ENCODE assay signal across 14 cellular contexts in genomic region chr1:41752514-41753170, GRCh38.
DNase-seq lines count a peak whose midpoint lies in the region; ATAC-seq and TF ChIP-seq lines count a peak whose summit lies in the region.
"Had no signal": no experiment of that assay in that cellular context is flagged by ENCODE, and none has a peak within 500 bp of the region (broad histone marks: within the 10 kb centered on the region; RNA-seq: fewer than 3 reads in every experiment).

No MANE protein-coding gene starts in this region.

- ATAC-seq in GM18868 (IDR thresholded peaks at IDR 0.05; ENCODE audit: unreplicated experiment) (peak; percentile 16), HG02938 (IDR thresholded peaks at IDR 0.05; ENCODE audit: unreplicated experiment) (peak; percentile 8)
- ATAC-seq: Panc1 had no signal

- H3K4me1 ChIP-seq in transverse colon: no peaks in the 10 kb centered on the region
- H3K4me1 ChIP-seq: uterus had no signal

- H3K9me3 Mint-ChIP-seq in activated T-helper 2 cell treated with anti-CD3 and anti-CD28 coated beads, Interferon-gamma antibody, Interleukin-2, Interleukin-4, amounts not matched to agents 10 μg/mL and 5 μg/mL and 100 μg/mL, durations not matched to agents 14 hours and 24 hours and 36 hours: peaks cover 9% of the 10 kb centered on the region

- H3K4me1 Mint-ChIP-seq in activated T-helper 2 cell treated with anti-CD3 and anti-CD28 coated beads, Interferon-gamma antibody, Interleukin-2, Interleukin-4, amounts not matched to agents 10 μg/mL and 5 μg/mL and 100 μg/mL, durations not matched to agents 14 hours and 24 hours and 36 hours (ENCODE audit: low read depth): peaks cover 71% of the 10 kb centered on the region

- POLR2A ChIA-PET in AG04450 (lab: Yijun Ruan, JAX): no interaction called here

- no peaks in the 10 kb centered on the region for H3K27me3 ChIP-seq in AG04450 (ENCODE audit: control insufficient read depth, insufficient read depth, low read length)
- H3K27me3 ChIP-seq in transverse colon: no peaks in the 10 kb centered on the region
- H3K27me3 ChIP-seq: hepatocyte, uterus had no signal

- in situ Hi-C loops in transverse colon (cut with MboI; ENCODE audit: low pct_ligation_motif_present in 1 of 4, low pct_unique_long_range_greater_than_20kb in 1 of 4, low sequenced_read_pairs in 3 of 4) (no loop called here), KBM-7 (cut with MboI; ENCODE audit: low pct_unique_long_range_greater_than_20kb, low sequenced_read_pairs) (no loop called here)

- H3K9me3 ChIP-seq in AG04450 (ENCODE audit: control insufficient read depth, insufficient read depth, low read length) (no peaks in the 10 kb centered on the region), transverse colon (no peaks in the 10 kb centered on the region)
- H3K9me3 ChIP-seq: uterus had no signal

- H3K27ac Mint-ChIP-seq in activated T-helper 2 cell treated with anti-CD3 and anti-CD28 coated beads, Interferon-gamma antibody, Interleukin-2, Interleukin-4, amounts not matched to agents 10 μg/mL and 5 μg/mL and 100 μg/mL, durations not matched to agents 14 hours and 24 hours and 36 hours: peak overlapping the region; percentile 61

- TF ChIP-seq EP300 in transverse colon (IDR thresholded peaks at IDR 0.05; ENCODE audit: low read depth): no peak

- CTCF ChIA-PET in AG04450 (lab: Charles Lee): no interaction called here

- DNase-seq in AG04450 (ENCODE audit: low read depth, low spot score): no peak
- DNase-seq in activated T-helper 2 cell treated with anti-CD3 and anti-CD28 coated beads, Interferon-gamma antibody, Interleukin-2, Interleukin-4, amounts not matched to agents 10 μg/mL and 5 μg/mL and 100 μg/mL, durations not matched to agents 14 hours and 24 hours and 36 hours (ENCODE audit: low spot score): no peak
- no peak for DNase-seq in NCI-H1417 treated with DMSO at 0.1 percent for 48 hours (lab: John Stamatoyannopoulos, UW)
- DNase-seq in transverse colon: no peak
- no peak for DNase-seq in KBM-7
- DNase-seq in NCI-H1694 (lab: John Stamatoyannopoulos, UW): no peak
- DNase-seq: effector memory CD4-positive, alpha-beta T cell; mesendoderm; NCI-H1930; uterus had no signal

- H3K4me3 ChIP-seq in AG04450 (ENCODE audit: low read depth, low read length): no peak overlapping the region
- H3K4me3 ChIP-seq in transverse colon: no peak overlapping the region
- H3K4me3 ChIP-seq: hepatocyte, uterus had no signal

- H3K4me3 Mint-ChIP-seq in activated T-helper 2 cell treated with anti-CD3 and anti-CD28 coated beads, Interferon-gamma antibody, Interleukin-2, Interleukin-4, amounts not matched to agents 10 μg/mL and 5 μg/mL and 100 μg/mL, durations not matched to agents 14 hours and 24 hours and 36 hours (ENCODE audit: low read depth): no peak overlapping the region

- TF ChIP-seq POLR2A in transverse colon (IDR thresholded peaks at IDR 0.05): no peak

- H3K27me3 Mint-ChIP-seq in activated T-helper 2 cell treated with anti-CD3 and anti-CD28 coated beads, Interferon-gamma antibody, Interleukin-2, Interleukin-4, amounts not matched to agents 10 μg/mL and 5 μg/mL and 100 μg/mL, durations not matched to agents 14 hours and 24 hours and 36 hours (ENCODE audit: low read depth): no peaks in the 10 kb centered on the region

- peaks cover 6% of the 10 kb centered on the region for H3K36me3 Mint-ChIP-seq in activated T-helper 2 cell treated with anti-CD3 and anti-CD28 coated beads, Interferon-gamma antibody, Interleukin-2, Interleukin-4, amounts not matched to agents 10 μg/mL and 5 μg/mL and 100 μg/mL, durations not matched to agents 14 hours and 24 hours and 36 hours (ENCODE audit: low read depth)

- H3K36me3 ChIP-seq in transverse colon: no peaks in the 10 kb centered on the region
- H3K36me3 ChIP-seq: uterus had no signal

- 86 to 88% methylated on average over 4 to 9 of the region's 9 CpGs for WGBS in transverse colon (ENCODE audit: low coverage in 1 of 2), 2 donors

- no peak for TF ChIP-seq CTCF in AG04450 (IDR thresholded peaks at IDR 0.05; ENCODE audit: low read depth, low read length)
- no peak for TF ChIP-seq CTCF in transverse colon (IDR thresholded peaks at IDR 0.05)

- intact Hi-C loops in activated T-helper 2 cell treated with anti-CD3 and anti-CD28 coated beads, Interferon-gamma antibody, Interleukin-2, Interleukin-4, amounts not matched to agents 10 μg/mL and 5 μg/mL and 100 μg/mL, durations not matched to agents 14 hours and 24 hours and 36 hours (cut with micrococcal nuclease): loop anchor here (1.0 kb wide), 1 partner anchor 99 kb away; no protein-coding TSS in a partner anchor
- intact Hi-C loops in transverse colon (cut with DNase I; ENCODE audit: low total_unique reads): no loop called here

- peak overlapping the region; percentile 31 for H3K27ac ChIP-seq in AG04450 (ENCODE audit: low read depth, low read length)
- no peak overlapping the region for H3K27ac ChIP-seq in transverse colon
- H3K27ac ChIP-seq: hepatocyte, uterus had no signal
